18 cellular contexts compared by ENCODE assay signal in the genomic region with DNA sequence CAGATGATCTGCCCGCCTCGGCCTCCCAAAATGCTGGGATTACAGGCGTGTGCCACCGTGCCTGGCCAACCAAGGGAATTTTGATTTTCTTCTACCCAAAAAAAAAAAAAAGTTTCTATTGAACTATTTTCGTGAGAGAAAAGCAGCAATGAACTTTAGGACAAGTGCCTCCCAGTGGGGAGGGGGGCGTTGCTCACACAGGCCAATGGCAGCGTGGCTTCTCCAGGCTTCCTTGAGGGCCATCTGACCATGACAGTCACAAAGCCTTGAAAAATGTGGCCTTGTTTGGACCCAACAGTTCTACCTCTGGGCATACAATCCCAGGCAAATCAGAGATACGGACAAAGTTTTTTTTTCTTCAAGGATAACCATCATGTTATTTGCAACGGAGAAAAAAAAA.
"Had no signal": no experiment of that assay in that cellular context is flagged by ENCODE, and none has a peak within 500 bp of the region (broad histone marks: within the 10 kb centered on the region; RNA-seq: fewer than 3 reads in every experiment).

No MANE protein-coding gene starts in this region.

- H3K4me3 ChIP-seq: hepatocyte, left lung, mucosa of descending colon, pancreas, right lobe of liver, thoracic aorta, vagina had no signal

- ATAC-seq: left lung; mucosa of descending colon; natural killer cell treated with Interleukin-12 subunit alpha and Interleukin-12 subunit beta and Interleukin-15 and Interleukin-18, amount 100 ng/mL, for 72 hours; pancreas; right lobe of liver; stimulated activated memory B cell treated with anti-CD40 and anti-IgM and Interleukin-4, amounts not matched to agents 10 μg/mL and 1 μg/mL and 100 μg/mL, for 72 hours; stimulated activated naive CD8-positive, alpha-beta T cell treated with anti-CD3 and anti-CD28 coated beads, Interleukin-15, Interleukin-2, amounts not matched to agents 100 U/mL and 50 U/mL, for 24 hours had no signal

- H3K27ac ChIP-seq: hepatocyte, pancreas, right lobe of liver, vagina had no signal

- H3K9me3 ChIP-seq: left lung, mucosa of descending colon, neutrophil, pancreas, right lobe of liver, thoracic aorta, vagina had no signal

- DNase-seq: effector memory CD4-positive, alpha-beta T cell; kidney; left lung; mesenchymal stem cell; mucosa of descending colon; naive B cell; pancreas; right lobe of liver; stimulated activated CD4-positive, alpha-beta T cell treated with anti-CD3 and anti-CD28 coated beads, Interleukin-2, amount 100 ng/mL, for 24 hours; stimulated activated CD4-positive, alpha-beta T cell treated with anti-CD3 and anti-CD28 coated beads, Interleukin-4, amount 100 ng/mL, for 24 hours; stimulated activated naive CD8-positive, alpha-beta T cell treated with anti-CD3 and anti-CD28 coated beads, Interleukin-15, Interleukin-2, amounts not matched to agents 100 U/mL and 50 U/mL, for 24 hours; trophoblast cell had no signal

- H3K4me1 ChIP-seq: pancreas, right lobe of liver had no signal

- H3K27me3 ChIP-seq: hepatocyte, left lung, neutrophil, pancreas, right lobe of liver, vagina had no signal
